8 cellular contexts compared by ENCODE assay signal in genomic region chr19:43624933-43625332, GRCh38. TPM values are rescaled to one million over a fixed set of nuclear protein-coding genes. Genes with fewer than 3 reads are reported as not detected.
DNase-seq lines count a peak whose midpoint lies in the region; ATAC-seq lines count a peak whose summit lies in the region.

No MANE protein-coding gene starts in this region.

- no peak overlapping the region for H3K4me3 ChIP-seq in H7 (ENCODE audit: insufficient read depth, low read depth, low read length)

- H3K4me1 Mint-ChIP-seq in effector memory CD8-positive, alpha-beta T cell (ENCODE audit: low read depth in 2 of 2) = peaks cover 10 to 13% of the 10 kb centered on the region in 2 donors

- H3K27me3 ChIP-seq in H7 (ENCODE audit: control insufficient read depth, insufficient read depth, low read length) = peaks cover 14% of the 10 kb centered on the region; the same call in 1 of the 2 replicates

- H3K27ac Mint-ChIP-seq in effector memory CD8-positive, alpha-beta T cell = no peak overlapping the region

- DNase-seq in H7 (peak; percentile 97), NCI-H526 (lab: John Stamatoyannopoulos, UW) (no peak)
- peak; percentile 90 for DNase-seq in activated CD4-positive, alpha-beta T cell treated with anti-CD3 and anti-CD28 coated beads, Interleukin-2, amount 50 U/mL, for 1 hour
- DNase-seq in effector memory CD8-positive, alpha-beta T cell = peak; percentile 81 to 85 (median 81)
- DNase-seq in stimulated activated CD4-positive, alpha-beta T cell treated with anti-CD3 and anti-CD28 coated beads, Interleukin-12 subunit alpha, Interleukin-12 subunit beta, amount 100 ng/mL, for 48 hours (ENCODE audit: low read depth in 2 of 3, low spot score in 1 of 3) = peak; percentile 78 to 84 (median 81)

- H3K36me3 ChIP-seq in H7 (replicated peaks; ENCODE audit: control insufficient read depth, insufficient read depth, low read length) = 0 out of 2 replicates have a peak, but pooled peaks cover 1% of the 10 kb centered on the region

- ATAC-seq in effector memory CD8-positive, alpha-beta T cell (replicated peaks) = peak; percentile 91
- ATAC-seq in HG03139 (IDR thresholded peaks at IDR 0.05; ENCODE audit: unreplicated experiment) (no peak), HG02938 (IDR thresholded peaks at IDR 0.05; ENCODE audit: unreplicated experiment) (no peak), GM19395 (IDR thresholded peaks at IDR 0.05; ENCODE audit: unreplicated experiment) (no peak)

- no peaks in the 10 kb centered on the region for H3K9me3 Mint-ChIP-seq in effector memory CD8-positive, alpha-beta T cell

- peak overlapping the region; percentile 20 to 40 for H3K4me3 Mint-ChIP-seq in effector memory CD8-positive, alpha-beta T cell

- H3K36me3 Mint-ChIP-seq in effector memory CD8-positive, alpha-beta T cell (ENCODE audit: insufficient read depth) = peaks cover 4% of the 10 kb centered on the region

- peaks cover 9 to 18% of the 10 kb centered on the region in 2 donors for H3K27me3 Mint-ChIP-seq in effector memory CD8-positive, alpha-beta T cell

RNA-seq across cellular contexts. Expression of gene ZNF428, which starts 5.5 kb away (rescaled TPM):
- 59.0 and 70.5 TPM in 2 replicates for total RNA-seq in H7 (2014; rRNA removed; shearing (Covaris generic))

RNA-seq across cellular contexts. Expression of gene SRRM5, which starts 13.0 kb away (rescaled TPM):
- total RNA-seq in H7 (2014; rRNA removed; shearing (Covaris generic)) = 0.21 and 0.26 TPM in 2 replicates

RNA-seq across cellular contexts. Expression of gene CADM4, which starts 14.7 kb away (rescaled TPM):
- 9.9 and 12.3 TPM in 2 replicates for total RNA-seq in H7 (2014; rRNA removed; shearing (Covaris generic))

RNA-seq across cellular contexts. Expression of gene ZNF576, which starts 28.5 kb away (rescaled TPM):
- total RNA-seq in H7 (2014; rRNA removed; shearing (Covaris generic)) = 12.3 and 18.6 TPM in 2 replicates

RNA-seq across cellular contexts. Expression of gene IRGQ, which starts 29.0 kb away (rescaled TPM):
- total RNA-seq in H7 (2014; rRNA removed; shearing (Covaris generic)) = 11.2 and 16.5 TPM in 2 replicates

Comparison
In these comparisons a context has a peak if more than half of its experiments do, and no peak if none do; other contexts are left out.
1. DNase-seq: peak in H7 (single experiment), activated CD4-positive, alpha-beta T cell treated with anti-CD3 and anti-CD28 coated beads, Interleukin-2, amount 50 U/mL, for 1 hour (single experiment), effector memory CD8-positive, alpha-beta T cell (3 of 3) and stimulated activated CD4-positive, alpha-beta T cell treated with anti-CD3 and anti-CD28 coated beads, Interleukin-12 subunit alpha, Interleukin-12 subunit beta, amount 100 ng/mL, for 48 hours (3 of 3); none in NCI-H526 (0 of 2).